Comparison of ENCODE assay signal across 8 cellular contexts in genomic region chr1:244862699-244863490, GRCh38. TPM values are rescaled to one million over a fixed set of nuclear protein-coding genes. Genes with fewer than 3 reads are reported as not detected.
DNase-seq lines count a peak whose midpoint lies in the region; ATAC-seq and TF ChIP-seq lines count a peak whose summit lies in the region.

No MANE protein-coding gene starts in this region.

- no peaks in the 10 kb centered on the region for H3K27me3 ChIP-seq in ACC112 (ENCODE audit: insufficient read depth, low read length)
- no peaks in the 10 kb centered on the region for H3K27me3 ChIP-seq in spleen (replicated peaks in 1 of 7)

- peaks cover 60% of the 10 kb centered on the region for H3K79me2 ChIP-seq in ACC112 (ENCODE audit: control insufficient read depth, insufficient read depth, low read length, unreplicated experiment)

- 0 to 1% (median 1%) methylated on average over 15 to 86 of the region's 87 CpGs for WGBS in spleen, 5 donors

- TF ChIP-seq POLR2A in spleen (IDR thresholded peaks at IDR 0.05), result peak in 2 of 3 donors; percentile 56 to 72

- H2AFZ ChIP-seq in ACC112 (ENCODE audit: low read length, unreplicated experiment), result no peak overlapping the region

- peaks cover 44% of the 10 kb centered on the region for H3K4me1 ChIP-seq in ACC112 (ENCODE audit: control insufficient read depth, insufficient read depth, low read length, unreplicated experiment)
- peaks cover 44 to 63% (median 57%) of the 10 kb centered on the region in 6 donors for H3K4me1 ChIP-seq in spleen

- H3K4me1 Mint-ChIP-seq in activated B cell treated with CpG ODN at 0.5 μM for 24 hours, result peaks cover 48% of the 10 kb centered on the region

- intact Hi-C loops in activated B cell treated with CpG ODN at 0.5 μM for 24 hours (cut with micrococcal nuclease) (loop anchor here (1.0 to 10.0 kb wide), 6 partner anchors 9 to 816 kb away; partner anchors contain the start of genes ADSS2 and KIF26B), spleen (cut with DNase I; ENCODE audit: low total_unique reads) (loop anchor here (2.0 kb wide), 1 partner anchor 108 kb away; no protein-coding TSS in a partner anchor)

- H3K36me3 Mint-ChIP-seq in activated B cell treated with CpG ODN at 0.5 μM for 24 hours (ENCODE audit: low read depth), result peaks cover 54% of the 10 kb centered on the region

- POLR2A ChIA-PET in activated B cell treated with CpG ODN at 0.5 μM for 24 hours (lab: Charles Lee), result interaction anchor here (0.6 to 8.8 kb wide), 22 partner anchors 10 to 945 kb away, joined by 3 to 364 read pairs (median 8); partner anchors contain the start of gene COX20

- no peaks in the 10 kb centered on the region for H3K9me3 Mint-ChIP-seq in activated B cell treated with CpG ODN at 0.5 μM for 24 hours

- H3K27ac Mint-ChIP-seq in activated B cell treated with CpG ODN at 0.5 μM for 24 hours, result peak overlapping the region; percentile 94

- peaks cover 46% of the 10 kb centered on the region for H3K36me3 ChIP-seq in ACC112 (ENCODE audit: insufficient read depth, low read length)
- H3K36me3 ChIP-seq in spleen, result peaks cover 0 to 41% (median 29%) of the 10 kb centered on the region in 6 donors

- H3K4me3 ChIP-seq in ACC112 (ENCODE audit: low read depth, low read length), result peak overlapping the region; percentile 99
- H3K4me3 ChIP-seq in cardiac fibroblast (replicated peaks in 1 of 2; ENCODE audit: low read depth in 2 of 2, low read length in 2 of 2), result peak overlapping the region; percentile 88 to 97
- H3K4me3 ChIP-seq in spleen, result peak overlapping the region; percentile 71 to 97 (median 90)

- ATAC-seq in GM18868 (IDR thresholded peaks at IDR 0.05; ENCODE audit: unreplicated experiment) (peak; percentile 64), HG03108 (IDR thresholded peaks at IDR 0.05; ENCODE audit: unreplicated experiment) (peak; percentile 51), activated B cell treated with CpG ODN at 0.5 μM for 24 hours (ENCODE audit: low read depth) (peak; percentile 51)

- peak; percentile 66 for DNase-seq in NCI-H2196 treated with DMSO at 0.1 percent for 48 hours (lab: John Stamatoyannopoulos, UW; ENCODE audit: unreplicated experiment)
- peak; percentile 92 for DNase-seq in activated B cell treated with CpG ODN at 0.5 μM for 24 hours
- DNase-seq in cardiac fibroblast (ENCODE audit: low read depth in 2 of 2), result peak; percentile 94 to 97
- DNase-seq in iris pigment epithelial cell (ENCODE audit: low read depth), result peak; percentile 91
- peak; percentile 99 for DNase-seq in spleen

- H3K27me3 Mint-ChIP-seq in activated B cell treated with CpG ODN at 0.5 μM for 24 hours, result no peaks in the 10 kb centered on the region

- no peaks in the 10 kb centered on the region for H3K9me3 ChIP-seq in spleen

- CTCF ChIA-PET in activated B cell treated with CpG ODN at 0.5 μM for 24 hours (lab: Charles Lee), result interaction anchor here (1.2 to 7.8 kb wide), 6 partner anchors 27 to 179 kb away, joined by 3 to 56 read pairs (median 4); partner anchors contain the start of gene COX20

- TF ChIP-seq CTCF in activated B cell treated with CpG ODN at 0.5 μM for 24 hours (IDR thresholded peaks at IDR 0.05), result no peak
- no peak for TF ChIP-seq CTCF in cardiac fibroblast (IDR thresholded peaks at IDR 0.05; ENCODE audit: low read depth, low read length)
- peak in 2 of 11 experiments; percentile 20 to 25 for TF ChIP-seq CTCF in spleen (IDR thresholded peaks at IDR 0.05 in 8 of 11, conservative IDR thresholded peaks at IDR 0.05 in 3 of 11)

- peak overlapping the region; percentile 89 for H3K27ac ChIP-seq in ACC112 (ENCODE audit: low read depth, low read length)
- peak overlapping the region; percentile 99 to 100 (median 100) for H3K27ac ChIP-seq in spleen

- H3K4me3 Mint-ChIP-seq in activated B cell treated with CpG ODN at 0.5 μM for 24 hours, result peak overlapping the region; percentile 90

RNA-seq across cellular contexts. Expression of gene HNRNPU, which starts 1.4 kb away (rescaled TPM):
- total RNA-seq in activated B cell treated with CpG ODN at 0.5 μM for 24 hours (424 and 428 TPM in 2 replicates), spleen (100 to 1,000 TPM; 279 to 457 (median 350) TPM)
- polyA plus RNA-seq in spleen, result 100 to 1,000 TPM; 121 to 156 (median 153) TPM

RNA-seq across cellular contexts. Expression of gene COX20, which starts 27.4 kb away (rescaled TPM):
- total RNA-seq in activated B cell treated with CpG ODN at 0.5 μM for 24 hours, result 37.1 and 37.6 TPM in 2 replicates
- total RNA-seq in spleen, result 10 to 100 TPM; 20.7 to 30.9 (median 23.2) TPM
- polyA plus RNA-seq in spleen, result 10 to 100 TPM; 38.4 to 45.4 (median 39.6) TPM

Comparison
In these comparisons a context has a peak if more than half of its experiments do, and no peak if none do; other contexts are left out.
1. Peak in every context shown above with its lines: DNase-seq, ATAC-seq, H3K4me3 ChIP-seq and H3K27ac ChIP-seq.